In the genomic region with DNA sequence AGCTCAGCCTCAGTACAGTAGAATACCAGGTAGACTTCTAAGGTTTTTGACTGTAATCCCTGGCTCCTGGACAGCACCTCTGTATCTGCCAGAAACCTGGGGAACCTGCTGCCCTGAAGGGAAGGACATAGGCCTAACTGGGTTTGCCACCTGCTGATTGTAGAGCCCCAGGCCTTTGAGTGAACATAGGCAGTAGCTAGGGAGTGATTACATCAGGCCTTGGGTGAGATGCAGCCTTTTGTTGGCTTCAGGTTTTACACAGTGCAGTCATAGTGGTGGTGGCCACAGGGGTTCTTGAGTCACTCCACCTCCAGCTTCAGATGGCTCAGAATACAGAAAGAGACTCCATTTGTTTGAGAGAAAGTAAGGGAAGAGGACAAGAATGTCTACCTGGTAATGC, we compare ENCODE assay signal across 23 cellular contexts. TPM values are rescaled to one million over a fixed set of nuclear protein-coding genes. Genes with fewer than 3 reads are reported as not detected.
"Had no signal": no experiment of that assay in that cellular context is flagged by ENCODE, and none has a peak within 500 bp of the region (broad histone marks: within the 10 kb centered on the region; RNA-seq: fewer than 3 reads in every experiment).

No MANE protein-coding gene starts in this region.

- H2AFZ ChIP-seq: parathyroid adenoma had no signal

- DNase-seq: activated gamma-delta T cell treated with Interleukin-2 at 50 U/mL for 16 hours; activated T-cell treated with anti-CD3 and anti-CD28 coated beads, Interleukin-2, amount 50 U/mL, for 1 hour; anterior cingulate cortex; effector memory CD4-positive, alpha-beta T cell; esophagus squamous epithelium; head of caudate nucleus; left colon; mesenchymal stem cell; mucosa of descending colon; nephron progenitor cell; right cardiac atrium; stimulated activated CD4-positive, alpha-beta T cell treated with anti-CD3 and anti-CD28 coated beads, Interleukin-12 subunit alpha, Interleukin-12 subunit beta, amount 100 ng/mL, for 4 hours; stimulated activated CD4-positive, alpha-beta T cell treated with anti-CD3 and anti-CD28 coated beads, Interleukin-4, amount 100 ng/mL, for 4 hours; stimulated activated naive CD8-positive, alpha-beta T cell treated with anti-CD3 and anti-CD28 coated beads, Interleukin-15, Interleukin-2, amounts not matched to agents 100 U/mL and 50 U/mL, for 24 hours had no signal

- H3K9me3 ChIP-seq: esophagus squamous epithelium, gastroesophageal sphincter, mucosa of descending colon had no signal

- H3K4me3 ChIP-seq: esophagus squamous epithelium, gastroesophageal sphincter, mucosa of descending colon, upper lobe of right lung had no signal

- H3K36me3 ChIP-seq: esophagus squamous epithelium, gastroesophageal sphincter, upper lobe of right lung had no signal

- H3K27me3 ChIP-seq: esophagus squamous epithelium, gastroesophageal sphincter, upper lobe of right lung had no signal

- ATAC-seq: gastroesophageal sphincter; left colon; mucosa of descending colon; right cardiac atrium; stimulated activated naive CD8-positive, alpha-beta T cell treated with anti-CD3 and anti-CD28 coated beads, Interleukin-15, Interleukin-2, amounts not matched to agents 100 U/mL and 50 U/mL, for 24 hours; upper lobe of right lung had no signal

- H3K27ac ChIP-seq: esophagus squamous epithelium, gastroesophageal sphincter, parathyroid adenoma, upper lobe of right lung had no signal

- H3K79me2 ChIP-seq: parathyroid adenoma had no signal

- H3K4me1 ChIP-seq: esophagus squamous epithelium, gastroesophageal sphincter, parathyroid adenoma, upper lobe of right lung had no signal

RNA-seq across cellular contexts. Expression of a gene that starts 19.3 kb away (rescaled TPM):
- total RNA-seq: dermis microvascular lymphatic vessel endothelial cell, esophagus squamous epithelium, gastroesophageal sphincter, lower leg skin, pulmonary artery endothelial cell, right cardiac atrium, skeletal muscle tissue, subcutaneous adipose tissue, upper lobe of right lung had no signal
- polyA plus RNA-seq: keratinocyte, right cardiac atrium had no signal
